Comparison of ENCODE assay signal across 7 cellular contexts in genomic region chr16:58511933-58512815, GRCh38. TPM values are rescaled to one million over a fixed set of nuclear protein-coding genes. Genes with fewer than 3 reads are reported as not detected.
DNase-seq lines count a peak whose midpoint lies in the region; ATAC-seq and TF ChIP-seq lines count a peak whose summit lies in the region.

No MANE protein-coding gene starts in this region.

- intact Hi-C loops in tibial artery (cut with DNase I; ENCODE audit: low total_unique reads), result loop anchor here (5.0 kb wide), 1 partner anchor 150 kb away; no protein-coding TSS in a partner anchor

- no peak for TF ChIP-seq POLR2A in Peyer's patch (IDR thresholded peaks at IDR 0.05)

- H3K36me3 ChIP-seq in Peyer's patch (peaks cover 0 to 6% (median 0%) of the 10 kb centered on the region in 3 donors), tibial artery (peaks cover 0 to 11% (median 4%) of the 10 kb centered on the region in 3 donors)

- H3K27me3 ChIP-seq in Peyer's patch (no peaks in the 10 kb centered on the region), tibial artery (peaks cover 0 to 13% of the 10 kb centered on the region in 2 donors)

- peak; percentile 81 for DNase-seq in HT-29 (ENCODE audit: low spot score)
- DNase-seq in Peyer's patch, result peak; percentile 83 to 93 (median 86)
- peak; percentile 90 to 91 for DNase-seq in activated T-cell treated with anti-CD3 and anti-CD28 coated beads, Interleukin-2, amount 50 U/mL, for 48 hours
- peak; percentile 68 for DNase-seq in fibroblast of pulmonary artery (ENCODE audit: low read depth)
- peak; percentile 23 for DNase-seq in occipital lobe (lab: John Stamatoyannopoulos, UW)
- DNase-seq in tibial artery, result peak; percentile 74 to 81

- H3K27ac ChIP-seq in Peyer's patch (no peak overlapping the region), tibial artery (no peak overlapping the region)

- H3K4me3 ChIP-seq in Peyer's patch (no peak overlapping the region), fibroblast of pulmonary artery (replicated peaks; ENCODE audit: low read depth, low read length) (no peak overlapping the region), tibial artery (no peak overlapping the region)

- H3K9me3 ChIP-seq in Peyer's patch (no peaks in the 10 kb centered on the region), tibial artery (no peaks in the 10 kb centered on the region)

- TF ChIP-seq CTCF in Peyer's patch (IDR thresholded peaks at IDR 0.05) (peak; percentile 43 to 77 (median 68)), fibroblast of pulmonary artery (IDR thresholded peaks at IDR 0.05; ENCODE audit: low read length, missing control alignments) (peak; percentile 72), tibial artery (IDR thresholded peaks at IDR 0.05) (peak; percentile 62 to 64)

- peaks cover 0 to 21% (median 2%) of the 10 kb centered on the region in 4 donors for H3K4me1 ChIP-seq in Peyer's patch
- peaks cover 0 to 19% (median 13%) of the 10 kb centered on the region in 4 donors for H3K4me1 ChIP-seq in tibial artery

- peak; percentile 35 for ATAC-seq in GM18499 (IDR thresholded peaks at IDR 0.05; ENCODE audit: insufficient read depth, unreplicated experiment)

RNA-seq across cellular contexts. Expression of gene SETD6, which starts 3.1 kb away (rescaled TPM):
- 66.1 and 83.3 TPM in 2 replicates for total RNA-seq in HT-29 (2014; rRNA removed; shearing (Covaris generic))
- total RNA-seq in Peyer's patch (10 to 100 TPM; 27.3 to 60.5 (median 34.4) TPM), occipital lobe (21.5 TPM)

RNA-seq across cellular contexts. Expression of gene NDRG4, which starts 12.2 kb away (rescaled TPM):
- 1.8 and 2.1 TPM in 2 replicates for total RNA-seq in HT-29 (2014; rRNA removed; shearing (Covaris generic))
- total RNA-seq in Peyer's patch (1 to 10 TPM in 3 of 4 donors, not detected in 1; 2.1 to 7.1 (median 4.9) TPM), occipital lobe (217 TPM)

Comparison
In these comparisons a context has a peak if more than half of its experiments do, and no peak if none do; other contexts are left out.
1. DNase-seq: peak in every context shown above with its lines; median percentile 90 in activated T-cell treated with anti-CD3 and anti-CD28 coated beads, Interleukin-2, amount 50 U/mL, for 48 hours; 86 in Peyer's patch; 81 in HT-29; 78 in tibial artery; 68 in fibroblast of pulmonary artery; 23 in occipital lobe.
2. RNA of gene NDRG4, which starts 12.2 kb away (total RNA-seq): 217 TPM in occipital lobe (single experiment); 2.1 to 7.1 TPM in Peyer's patch and 1.8 to 2.1 TPM in HT-29; every median in the first group is over 10 times any median in the second.
3. Peak in every context shown above with its lines, with median percentiles within 50 percentile points of each other: CTCF ChIP-seq.